Comparison of ENCODE assay signal across 19 cellular contexts in the genomic region with DNA sequence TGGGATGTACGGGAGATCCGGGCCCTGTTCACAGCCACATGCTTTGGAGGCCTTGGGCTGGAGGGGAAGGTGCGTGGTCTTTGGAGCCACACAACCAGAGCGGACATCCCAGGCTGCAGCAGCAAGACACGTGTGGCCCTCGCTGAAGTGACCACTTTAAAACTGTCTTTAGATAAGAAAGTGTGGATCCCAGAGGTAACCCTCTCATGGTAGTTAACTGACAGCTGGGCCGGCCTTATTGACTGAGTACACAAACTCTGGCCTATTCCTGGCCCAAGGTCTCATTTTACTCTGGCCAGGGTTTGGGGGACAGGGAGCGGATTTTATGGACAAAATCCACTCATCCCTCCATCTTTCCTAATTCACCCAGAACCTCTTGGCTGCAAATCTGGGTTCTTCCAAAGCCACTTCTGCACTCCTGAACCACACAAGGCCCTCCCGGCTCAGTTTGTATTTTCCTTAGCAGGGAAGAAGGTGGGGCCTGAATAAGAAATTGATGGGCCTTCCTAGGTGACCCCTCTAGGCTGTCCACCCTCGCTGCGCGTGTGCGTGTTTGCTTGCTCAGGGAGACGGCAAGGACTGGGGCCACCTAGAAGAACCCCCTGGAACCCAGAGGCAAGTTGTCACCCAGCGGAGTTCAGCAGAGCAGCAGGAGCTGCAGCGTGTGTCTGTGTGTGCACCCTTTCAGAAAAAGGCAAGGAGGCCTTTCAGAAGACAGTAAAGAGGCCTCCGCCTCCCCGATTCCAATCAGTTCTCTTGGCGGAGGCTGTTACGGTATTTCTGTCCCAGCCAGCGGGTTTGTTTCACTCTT.
DNase-seq lines count a peak whose midpoint lies in the region; ATAC-seq, FAIRE-seq and TF ChIP-seq lines count a peak whose summit lies in the region.
"Had no signal": no experiment of that assay in that cellular context is flagged by ENCODE, and none has a peak within 500 bp of the region (broad histone marks: within the 10 kb centered on the region; RNA-seq: fewer than 3 reads in every experiment).

No MANE protein-coding gene starts in this region.

- peaks cover 2% of the 10 kb centered on the region for H3K36me3 ChIP-seq in bronchial epithelial cell (ENCODE audit: control insufficient read depth, insufficient read depth, low read length)
- no peaks in the 10 kb centered on the region for H3K36me3 ChIP-seq in gastrocnemius medialis
- H3K36me3 ChIP-seq in brain microvascular endothelial cell (replicated peaks) = no peaks in the 10 kb centered on the region

- ATAC-seq in left lobe of liver (peak; percentile 71), gastrocnemius medialis (no peak), GM21381 (IDR thresholded peaks at IDR 0.05; ENCODE audit: unreplicated experiment) (no peak), GM19397 (IDR thresholded peaks at IDR 0.05; ENCODE audit: unreplicated experiment) (no peak)
- ATAC-seq: foreskin keratinocyte, HCT116 had no signal

- intact Hi-C loops in gastrocnemius medialis (cut with DNase I; ENCODE audit: low total_unique reads) = loop anchor here (2.0 kb wide), 1 partner anchor 43 kb away; no protein-coding TSS in a partner anchor

- H3K4me3 ChIP-seq in bronchial epithelial cell (ENCODE audit: low read depth, low read length) (no peak overlapping the region), gastrocnemius medialis (peak overlapping the region; percentile 5 to 34 (median 30)), brain microvascular endothelial cell (ENCODE audit: low read depth, low read length) (no peak overlapping the region)

- DNase-seq in bronchial epithelial cell (ENCODE audit: low read depth) = no peak
- no peak for DNase-seq in left lobe of liver (ENCODE audit: low spot score)
- DNase-seq in gastrocnemius medialis = no peak
- no peak for DNase-seq in NCI-H1694 (lab: John Stamatoyannopoulos, UW)
- DNase-seq in brain microvascular endothelial cell = no peak
- DNase-seq: activated CD4-positive, alpha-beta T cell treated with anti-CD3 and anti-CD28 coated beads, Interleukin-2, amount 50 U/mL, for 4 hours; activated naive CD8-positive, alpha-beta T cell treated with anti-CD3 and anti-CD28 coated beads for 36 hours; activated T-cell treated with anti-CD3 and anti-CD28 coated beads, Interleukin-2, amount 50 U/mL, for 1 hour; CD4-positive, alpha-beta T cell; foreskin keratinocyte; OCI-M1; stimulated activated CD4-positive, alpha-beta T cell treated with anti-CD3 and anti-CD28 coated beads, Interleukin-4, amount 100 ng/mL, for 4 hours had no signal

- peak; percentile 36 for FAIRE-seq in bronchial epithelial cell (lab: Jason Lieb, UNC)
- FAIRE-seq: A204.1, GM19239, TTC549 had no signal

- in situ Hi-C loops in gastrocnemius medialis (cut with MboI; ENCODE audit: low sequenced_read_pairs in 4 of 4) = no loop called here
- in situ Hi-C loops in brain microvascular endothelial cell (cut with HindIII; ENCODE audit: low pct_ligation_motif_present, low sequenced_read_pairs) = no loop called here

- H3K9me3 ChIP-seq in gastrocnemius medialis = no peaks in the 10 kb centered on the region

- no peak for TF ChIP-seq POLR2A in gastrocnemius medialis (IDR thresholded peaks at IDR 0.05)

- TF ChIP-seq CTCF in C4-2B (conservative IDR thresholded peaks at IDR 0.05) (no peak), bronchial epithelial cell (IDR thresholded peaks at IDR 0.05; ENCODE audit: insufficient read depth, low read length, severe bottlenecking) (no peak), gastrocnemius medialis (IDR thresholded peaks at IDR 0.05 in 4 of 5, conservative IDR thresholded peaks at IDR 0.05 in 1 of 5) (no peak), brain microvascular endothelial cell (IDR thresholded peaks at IDR 0.05; ENCODE audit: low read depth, low read length, missing control alignments) (no peak)

- peak overlapping the region; percentile 10; the same call in 1 of the 2 replicates for H3K27ac ChIP-seq in C4-2B
- peak overlapping the region; percentile 28 to 59 (median 46) for H3K27ac ChIP-seq in gastrocnemius medialis
- no peak overlapping the region for H3K27ac ChIP-seq in brain microvascular endothelial cell
- H3K27ac ChIP-seq: foreskin keratinocyte had no signal

- H3K27me3 ChIP-seq in bronchial epithelial cell (ENCODE audit: control insufficient read depth, insufficient read depth, low read length) = no peaks in the 10 kb centered on the region
- no peaks in the 10 kb centered on the region for H3K27me3 ChIP-seq in gastrocnemius medialis
- H3K27me3 ChIP-seq in brain microvascular endothelial cell (replicated peaks) = no peaks in the 10 kb centered on the region
- H3K27me3 ChIP-seq: foreskin keratinocyte had no signal

- peaks cover 34 to 39% of the 10 kb centered on the region in 2 donors for H3K4me1 ChIP-seq in gastrocnemius medialis
- H3K4me1 ChIP-seq: foreskin keratinocyte had no signal

Comparison
In these comparisons a context has a peak if more than half of its experiments do, and no peak if none do; other contexts are left out.
1. H3K4me3 ChIP-seq: peak in gastrocnemius medialis (4 of 4); none in bronchial epithelial cell (single experiment) and brain microvascular endothelial cell (single experiment).